27 cellular contexts compared by ENCODE assay signal in genomic region chr6:95109212-95109611, GRCh38.
"Had no signal": no experiment of that assay in that cellular context is flagged by ENCODE, and none has a peak within 500 bp of the region (broad histone marks: within the 10 kb centered on the region; RNA-seq: fewer than 3 reads in every experiment).

No MANE protein-coding gene starts in this region.

- H3K9me3 ChIP-seq: stomach, suprapubic skin, testis, thoracic aorta, thyroid gland, tibial artery, tibial nerve, transverse colon, upper lobe of left lung, upper lobe of right lung, uterus, vagina had no signal

- H3K27me3 ChIP-seq: stomach, suprapubic skin, testis, thyroid gland, tibial artery, tibial nerve, transverse colon, upper lobe of left lung, upper lobe of right lung, uterus, vagina had no signal

- H3K36me3 ChIP-seq: stomach, suprapubic skin, thoracic aorta, thyroid gland, tibial artery, tibial nerve, transverse colon, upper lobe of left lung, upper lobe of right lung, uterus, vagina had no signal

- DNase-seq: stimulated activated CD4-positive, alpha-beta T cell treated with anti-CD3 and anti-CD28 coated beads, Interleukin-2, amount 100 ng/mL, for 48 hours; stimulated activated CD4-positive, alpha-beta T cell treated with anti-CD3 and anti-CD28 coated beads, Interleukin-4, amount 100 ng/mL, for 1 hour; stimulated activated CD4-positive, alpha-beta T cell treated with anti-CD3 and anti-CD28 coated beads, Interleukin-4, amount 100 ng/mL, for 24 hours; stimulated activated CD4-positive, alpha-beta T cell treated with anti-CD3 and anti-CD28 coated beads, Interleukin-4, amount 100 ng/mL, for 4 hours; stimulated activated CD8-positive, alpha-beta memory T cell treated with anti-CD3 and anti-CD28 coated beads, Interleukin-4, amount 100 ng/mL, for 48 hours; stimulated activated naive B cell treated with anti-CD40 and anti-IgM and Interleukin-4, amounts not matched to agents 10 μg/mL and 1 μg/mL and 100 μg/mL, for 72 hours; stimulated activated naive CD4-positive, alpha-beta T cell; stimulated activated naive CD4-positive, alpha-beta T cell treated with Interleukin-2 at 50 U/mL for 16 hours; stimulated activated naive CD8-positive, alpha-beta T cell treated with anti-CD3 and anti-CD28 coated beads, Interleukin-15, amount 100 ng/mL, for 72 hours; stimulated activated naive CD8-positive, alpha-beta T cell treated with anti-CD3 and anti-CD28 coated beads, Interleukin-15, Interleukin-2, amounts not matched to agents 100 U/mL and 50 U/mL, for 24 hours; stomach; substantia nigra; testis; thyroid gland; tibial artery; transverse colon; trophoblast cell; upper lobe of left lung; upper lobe of right lung; uterus had no signal

- ATAC-seq: stimulated activated effector memory CD8-positive, alpha-beta T cell treated with anti-CD3 and anti-CD28 coated beads, Interleukin-12 subunit alpha, Interleukin-12 subunit beta, amount 100 ng/mL, for 72 hours; stimulated activated memory B cell treated with anti-CD40 and anti-IgM and Interleukin-4, amounts not matched to agents 10 μg/mL and 1 μg/mL and 100 μg/mL, for 72 hours; stimulated activated naive B cell treated with anti-CD40 and anti-IgM and Interleukin-4, amounts not matched to agents 10 μg/mL and 1 μg/mL and 100 μg/mL, for 72 hours; stimulated activated naive CD8-positive, alpha-beta T cell treated with anti-CD3 and anti-CD28 coated beads, Interleukin-15, amount 100 ng/mL, for 72 hours; stimulated activated naive CD8-positive, alpha-beta T cell treated with anti-CD3 and anti-CD28 coated beads, Interleukin-15, Interleukin-2, amounts not matched to agents 100 U/mL and 50 U/mL, for 24 hours; upper lobe of right lung had no signal

- H3K4me3 ChIP-seq: stomach, suprapubic skin, testis, thoracic aorta, thyroid gland, tibial artery, tibial nerve, transverse colon, upper lobe of left lung, upper lobe of right lung, uterus, vagina had no signal

- FAIRE-seq: urothelium cell line had no signal

- H3K27ac ChIP-seq: stomach, suprapubic skin, testis, thoracic aorta, thyroid gland, tibial artery, tibial nerve, transverse colon, upper lobe of left lung, upper lobe of right lung, uterus, vagina had no signal

- H3K4me1 ChIP-seq: stomach, suprapubic skin, testis, thyroid gland, tibial artery, tibial nerve, transverse colon, upper lobe of left lung, upper lobe of right lung, uterus, vagina had no signal
